In the genomic region with DNA sequence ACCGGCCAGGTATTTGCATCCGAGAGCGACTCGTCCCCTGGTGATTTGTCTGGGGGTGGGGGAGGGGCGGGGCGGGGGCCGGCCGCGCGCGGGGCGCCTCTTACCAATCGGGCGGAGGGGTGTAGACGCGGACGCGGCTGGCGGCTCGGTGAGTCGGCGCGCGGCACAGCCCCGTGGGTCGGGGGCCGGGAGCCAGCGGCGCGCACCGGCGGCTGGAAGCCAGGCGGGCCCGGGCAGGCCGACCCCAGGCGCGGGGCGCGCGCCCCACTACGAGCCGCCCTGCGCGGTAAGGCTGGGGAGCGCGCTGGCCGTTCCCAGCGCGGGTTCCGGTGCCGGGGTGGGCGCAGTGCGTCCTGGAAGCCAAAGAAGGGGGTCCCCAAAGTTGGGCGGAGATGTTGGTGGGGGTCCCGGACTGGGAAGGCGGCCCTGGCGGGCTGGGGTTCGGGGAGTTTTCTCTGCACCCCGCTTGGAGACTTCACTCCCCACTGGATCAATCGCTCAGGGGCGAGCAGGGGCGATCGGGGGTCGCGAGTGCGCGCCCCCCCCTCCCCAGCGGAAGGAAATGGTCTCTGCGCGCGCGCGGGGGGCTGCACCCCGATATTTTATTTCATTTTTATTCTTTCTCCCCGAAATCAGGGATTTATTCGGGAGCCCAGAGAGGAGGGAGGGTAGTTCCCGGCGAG, we compare ENCODE assay signal across 8 cellular contexts. TPM values are rescaled to one million over a fixed set of nuclear protein-coding genes. Genes with fewer than 3 reads are reported as not detected.
DNase-seq lines count a peak whose midpoint lies in the region; ATAC-seq and TF ChIP-seq lines count a peak whose summit lies in the region.

A gene with protein sequence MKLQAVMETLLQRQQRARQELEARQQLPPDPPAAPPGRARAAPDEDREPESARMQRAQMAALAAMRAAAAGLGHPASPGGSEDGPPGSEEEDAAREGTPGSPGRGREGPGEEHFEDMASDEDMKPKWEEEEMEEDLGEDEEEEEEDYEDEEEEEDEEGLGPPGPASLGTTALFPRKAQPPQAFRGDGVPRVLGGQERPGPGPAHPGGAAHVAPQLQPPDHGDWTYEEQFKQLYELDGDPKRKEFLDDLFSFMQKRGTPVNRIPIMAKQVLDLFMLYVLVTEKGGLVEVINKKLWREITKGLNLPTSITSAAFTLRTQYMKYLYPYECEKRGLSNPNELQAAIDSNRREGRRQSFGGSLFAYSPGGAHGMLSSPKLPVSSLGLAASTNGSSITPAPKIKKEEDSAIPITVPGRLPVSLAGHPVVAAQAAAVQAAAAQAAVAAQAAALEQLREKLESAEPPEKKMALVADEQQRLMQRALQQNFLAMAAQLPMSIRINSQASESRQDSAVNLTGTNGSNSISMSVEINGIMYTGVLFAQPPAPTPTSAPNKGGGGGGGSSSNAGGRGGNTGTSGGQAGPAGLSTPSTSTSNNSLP (plus strand): TSS at position 124 of the 683 bp plus-strand sequence. CDS start 3,494 bp downstream, outside the sequence.

- H3K27me3 ChIP-seq in GM23248 (replicated peaks; ENCODE audit: insufficient read depth) (no peaks in the 10 kb centered on the region), OCI-LY1 (ENCODE audit: insufficient read depth, low read length) (no peaks in the 10 kb centered on the region; the same call in none of the 2 replicates), dorsolateral prefrontal cortex (peaks cover 0 to 5% (median 4%) of the 10 kb centered on the region in 45 donors)

- H3K9me2 ChIP-seq in GM23248 (ENCODE audit: insufficient read depth) (no peaks in the 10 kb centered on the region), OCI-LY1 (ENCODE audit: low read depth, low read length) (no peaks in the 10 kb centered on the region)

- H3K27ac Mint-ChIP-seq in memory B cell = peak within 1 kb of the TSS; percentile 87
- peak within 1 kb of the TSS; percentile 50 for H3K27ac Mint-ChIP-seq in type B pancreatic cell

- no peaks in the 10 kb centered on the region for H3K27me3 Mint-ChIP-seq in memory B cell
- H3K27me3 Mint-ChIP-seq in type B pancreatic cell = peaks cover 6% of the 10 kb centered on the region

- WGBS in GM23248 (ENCODE audit: low coverage in 1 of 2, low lambda C conversion rate in 2 of 2, missing lambda C conversion rate in 2 of 2), 2 experiments = 0 to 1% methylated on average over 30 to 62 of the region's 78 CpGs

- H3K79me2 ChIP-seq in GM23248 (ENCODE audit: insufficient read depth) (peaks cover 48% of the 10 kb centered on the region), OCI-LY1 (ENCODE audit: insufficient read depth, low read length) (no peaks in the 10 kb centered on the region)

- ATAC-seq in memory B cell (ENCODE audit: low read depth) = peak; percentile 46

- peaks cover 7% of the 10 kb centered on the region for H3K4me1 Mint-ChIP-seq in memory B cell
- H3K4me1 Mint-ChIP-seq in type B pancreatic cell (ENCODE audit: unreplicated experiment) = peaks cover 5% of the 10 kb centered on the region

- 0 out of 2 replicates have a peak, but pooled peaks cover 4% of the 10 kb centered on the region for H3K36me3 ChIP-seq in GM23248 (ENCODE audit: low read depth)
- H3K36me3 ChIP-seq in OCI-LY1 (ENCODE audit: insufficient read depth, low read length) = no peaks in the 10 kb centered on the region

- no peak for TF ChIP-seq CTCF in OCI-LY1 (IDR thresholded peaks at IDR 0.05; ENCODE audit: low read length)
- peak in 1 of 56 donors; percentile 3 for TF ChIP-seq CTCF in dorsolateral prefrontal cortex (IDR thresholded peaks at IDR 0.05 in 54 of 56, conservative IDR thresholded peaks at IDR 0.05 in 2 of 56; ENCODE audit: low read depth in 1 of 56, partially characterized antibody in 56 of 56)
- TF ChIP-seq CTCF in type B pancreatic cell (conservative IDR thresholded peaks at IDR 0.05) = no peak

- no peaks in the 10 kb centered on the region for H3K4me1 ChIP-seq in GM23248 (ENCODE audit: insufficient read depth)
- H3K4me1 ChIP-seq in OCI-LY1 (ENCODE audit: insufficient read depth, low read length, severe bottlenecking) = peaks cover 21% of the 10 kb centered on the region

- peak within 1 kb of the TSS; percentile 80 for H3K9ac ChIP-seq in GM23248
- peak within 1 kb of the TSS; percentile 52 for H3K9ac ChIP-seq in OCI-LY1 (ENCODE audit: low read length)

- H3K4me3 Mint-ChIP-seq in memory B cell = peak within 1 kb of the TSS; percentile 91
- peak within 1 kb of the TSS; percentile 90 for H3K4me3 Mint-ChIP-seq in type B pancreatic cell

- in situ Hi-C loops in GM23248 (cut with MboI) = no loop called here

- H3K9me3 Mint-ChIP-seq in memory B cell (no peaks in the 10 kb centered on the region), type B pancreatic cell (no peaks in the 10 kb centered on the region)

- peak; percentile 57 for DNase-seq in NCI-H146 (lab: John Stamatoyannopoulos, UW)
- DNase-seq in NCI-H146 treated with DMSO at 0.1 percent for 48 hours (lab: John Stamatoyannopoulos, UW; ENCODE audit: unreplicated experiment) = no peak
- DNase-seq in GM23248 = peak; percentile 83
- DNase-seq in dorsolateral prefrontal cortex = no peak
- no peak for DNase-seq in memory B cell (ENCODE audit: low spot score in 2 of 2)
- peak; percentile 81 for DNase-seq in type B pancreatic cell (ENCODE audit: extremely low spot score, unreplicated experiment)
- DNase-seq in NCI-H1092 treated with DMSO at 0.1 percent for 48 hours (lab: John Stamatoyannopoulos, UW) = no peak

- intact Hi-C loops in dorsolateral prefrontal cortex (cut with DNase I) = loop anchor here in 1 of 2 donors (10.0 kb wide), 2 partner anchors 261 to 309 kb away; partner anchors contain the start of genes CBARP and RNF126

- H3F3A ChIP-seq in GM23248 (ENCODE audit: insufficient read depth) = 0 out of 2 replicates have a peak, but pooled peaks cover 2% of the 10 kb centered on the region
- no peaks in the 10 kb centered on the region for H3F3A ChIP-seq in OCI-LY1 (ENCODE audit: insufficient read depth, low read length)

- H3K36me3 Mint-ChIP-seq in memory B cell = no peaks in the 10 kb centered on the region
- H3K36me3 Mint-ChIP-seq in type B pancreatic cell = no peaks in the 10 kb centered on the region

- H2AFZ ChIP-seq in GM23248 = peak within 1 kb of the TSS; percentile 64
- H2AFZ ChIP-seq in OCI-LY1 (ENCODE audit: low read length) = no peak within 1 kb of the TSS

- H4K20me1 ChIP-seq in GM23248 (ENCODE audit: insufficient read depth) (no peaks in the 10 kb centered on the region), OCI-LY1 (ENCODE audit: insufficient read depth, low read length) (no peaks in the 10 kb centered on the region)

- H3K4me3 ChIP-seq in GM23248 = peak within 1 kb of the TSS; percentile 78
- peak within 1 kb of the TSS; percentile 64 for H3K4me3 ChIP-seq in OCI-LY1 (ENCODE audit: low read depth, low read length, poor library complexity, severe bottlenecking)
- peak within 1 kb of the TSS; percentile 65 to 95 (median 82) for H3K4me3 ChIP-seq in dorsolateral prefrontal cortex

- peak within 1 kb of the TSS; percentile 55 for H3K27ac ChIP-seq in GM23248
- H3K27ac ChIP-seq in OCI-LY1 (ENCODE audit: low read depth, low read length, poor library complexity, severe bottlenecking) = peak within 1 kb of the TSS; percentile 19
- peak within 1 kb of the TSS in 57 of 59 donors; percentile 29 to 88 (median 77) for H3K27ac ChIP-seq in dorsolateral prefrontal cortex

- H3K4me2 ChIP-seq in GM23248 (ENCODE audit: unreplicated experiment) (peak within 1 kb of the TSS; percentile 82), OCI-LY1 (ENCODE audit: low read length) (peak within 1 kb of the TSS; percentile 84)

- no peaks in the 10 kb centered on the region for H3K9me3 ChIP-seq in GM23248 (ENCODE audit: low read depth)
- H3K9me3 ChIP-seq in OCI-LY1 (ENCODE audit: low read length) = no peaks in the 10 kb centered on the region

RNA-seq across cellular contexts. Expression of the gene that starts here (rescaled TPM):
- total RNA-seq in GM23248 (2014; rRNA removed; shearing (Covaris generic)) = 6.7 and 8.5 TPM in 2 replicates
- polyA plus RNA-seq in GM23248 (2016; fragmentation: Nextera tagmentation; extraction: Ambion mirVana) = 2.4 and 2.8 TPM in 2 replicates
- total RNA-seq in dorsolateral prefrontal cortex (10 to 100 TPM in 40 of 120 experiments, 1 to 10 TPM in 80; 3.8 to 17.6 (median 8.7) TPM), type B pancreatic cell (ENCODE audit: low replicate concordance) (83.0 and 124 TPM in 2 replicates)

Comparison
In these comparisons a context has a peak if more than half of its experiments do, and no peak if none do; other contexts are left out.
1. DNase-seq: peak in NCI-H146 (single experiment), GM23248 (single experiment) and type B pancreatic cell (single experiment); none in NCI-H146 treated with DMSO at 0.1 percent for 48 hours (single experiment), dorsolateral prefrontal cortex (0 of 10), memory B cell (0 of 2) and NCI-H1092 treated with DMSO at 0.1 percent for 48 hours (single experiment).
2. H3K27ac ChIP-seq: peak in every context shown above with its lines; median percentile 77 in dorsolateral prefrontal cortex; 55 in GM23248; 19 in OCI-LY1.
3. Peak in every context shown above with its lines, with median percentiles within 50 percentile points of each other: H3K4me3 ChIP-seq.